Comparison of ENCODE assay signal across 8 cellular contexts in genomic region chr11:67287355-67288197, GRCh38. TPM values are rescaled to one million over a fixed set of nuclear protein-coding genes. Genes with fewer than 3 reads are reported as not detected.
DNase-seq lines count a peak whose midpoint lies in the region; ATAC-seq, FAIRE-seq and TF ChIP-seq lines count a peak whose summit lies in the region.

No MANE protein-coding gene starts in this region.

- TF ChIP-seq EP300 in GM12878 (IDR thresholded peaks at IDR 0.05; ENCODE audit: borderline replicate concordance in 1 of 2, control insufficient read depth in 1 of 2, low read depth in 2 of 2, low read length in 2 of 2), result no peak

- in situ Hi-C loops in GM12878 (cut with MboI) (no loop called here), ACHN (cut with HindIII; ENCODE audit: low pct_ligation_motif_present, low pct_unique_long_range_greater_than_20kb, low sequenced_read_pairs) (no loop called here)

- H3K27me3 Mint-ChIP-seq in stimulated activated naive CD8-positive, alpha-beta T cell treated with anti-CD3 and anti-CD28 coated beads, Interleukin-15, Interleukin-2, amounts not matched to agents 100 ng/mL and 50 ng/mL, for 24 hours, result no peaks in the 10 kb centered on the region
- no peaks in the 10 kb centered on the region for H3K27me3 Mint-ChIP-seq in memory B cell

- peak overlapping the region; percentile 96 for H3K9ac ChIP-seq in GM12878 (ENCODE audit: control insufficient read depth, insufficient read depth, low read length)

- H3K36me3 Mint-ChIP-seq in stimulated activated naive CD8-positive, alpha-beta T cell treated with anti-CD3 and anti-CD28 coated beads, Interleukin-15, Interleukin-2, amounts not matched to agents 100 ng/mL and 50 ng/mL, for 24 hours (ENCODE audit: low read depth), result peaks cover 47% of the 10 kb centered on the region
- peaks cover 5% of the 10 kb centered on the region for H3K36me3 Mint-ChIP-seq in memory B cell

- no peak for TF ChIP-seq RAD21 in GM12878 (IDR thresholded peaks at IDR 0.05; ENCODE audit: insufficient read depth, low read depth, low read length)

- H3K36me3 ChIP-seq in GM12878 (ENCODE audit: control insufficient read depth in 2 of 2, insufficient read depth in 2 of 2, low read length in 1 of 2) (peaks cover 16 to 45% of the 10 kb centered on the region in 2 experiments; a peak in 3 of 4 replicates), aorta (ENCODE audit: control insufficient read depth in 1 of 2, insufficient read depth in 2 of 2, low read length in 1 of 2) (peaks cover 0 to 15% of the 10 kb centered on the region in 2 donors)

- CTCF ChIA-PET in GM12878 (lab: Yijun Ruan, JAX), result interaction anchor here (1.0 to 3.1 kb wide), 10 partner anchors 10 to 94 kb away, joined by 3 to 18 read pairs (median 8); partner anchors contain the start of genes GRK2 and SSH3

- no peak for DNase-seq in stimulated activated naive CD8-positive, alpha-beta T cell treated with anti-CD3 and anti-CD28 coated beads, Interleukin-15, Interleukin-2, amounts not matched to agents 100 U/mL and 50 U/mL, for 24 hours
- DNase-seq in GM12878 (ENCODE audit: low read depth, low spot score) (no peak), memory B cell (ENCODE audit: low spot score in 2 of 2) (no peak), aorta (peak; percentile 43 to 72), ACHN (no peak), NCI-H2227 (lab: John Stamatoyannopoulos, UW; ENCODE audit: unreplicated experiment) (no peak), A172 (ENCODE audit: low spot score) (no peak)

- BruUV-seq in GM12878 (replicated peaks; lab: Mats Ljungman, UMichigan), result no TSS peak

- H3K4me3 ChIP-seq in GM12878 (peak overlapping the region; percentile 97), aorta (ENCODE audit: low read length in 2 of 2) (no peak overlapping the region)

- peak overlapping the region; percentile 100 for H3K27ac Mint-ChIP-seq in stimulated activated naive CD8-positive, alpha-beta T cell treated with anti-CD3 and anti-CD28 coated beads, Interleukin-15, Interleukin-2, amounts not matched to agents 100 ng/mL and 50 ng/mL, for 24 hours
- H3K27ac Mint-ChIP-seq in memory B cell, result peak overlapping the region; percentile 97

- H3K9me3 ChIP-seq in GM12878 (replicated peaks; ENCODE audit: control insufficient read depth, insufficient read depth, low read length) (no peaks in the 10 kb centered on the region), aorta (ENCODE audit: control insufficient read depth, low read length) (no peaks in the 10 kb centered on the region)

- TF ChIP-seq POLR2A in GM12878 (IDR thresholded peaks at IDR 0.05; ENCODE audit: low read depth, low read length), result peak; percentile 17; the same call in 1 of the 2 replicates

- H3K27ac ChIP-seq in GM12878 (ENCODE audit: control insufficient read depth, insufficient read depth) (peak overlapping the region; percentile 99), aorta (ENCODE audit: low read depth in 1 of 2, low read length in 2 of 2) (peak overlapping the region; percentile 38 to 85)

- no peak for ATAC-seq in stimulated activated naive CD8-positive, alpha-beta T cell treated with anti-CD3 and anti-CD28 coated beads, Interleukin-15, Interleukin-2, amounts not matched to agents 100 U/mL and 50 U/mL, for 24 hours
- no peak for ATAC-seq in GM12878
- ATAC-seq in memory B cell (ENCODE audit: low read depth), result no peak
- no peak for ATAC-seq in aorta (ENCODE audit: low FRiP score)

- peak overlapping the region; percentile 77 for H3K4me3 Mint-ChIP-seq in stimulated activated naive CD8-positive, alpha-beta T cell treated with anti-CD3 and anti-CD28 coated beads, Interleukin-15, Interleukin-2, amounts not matched to agents 100 ng/mL and 50 ng/mL, for 24 hours
- peak overlapping the region; percentile 72 for H3K4me3 Mint-ChIP-seq in memory B cell

- no peak for FAIRE-seq in GM12878 (lab: Jason Lieb, UNC)

- H2AFZ ChIP-seq in GM12878 (ENCODE audit: control insufficient read depth, low read depth, low read length), result peak overlapping the region; percentile 68; the same call in 1 of the 2 replicates

- no peaks in the 10 kb centered on the region for H4K20me1 ChIP-seq in GM12878 (ENCODE audit: control insufficient read depth, insufficient read depth)

- no peaks in the 10 kb centered on the region for H3K9me3 Mint-ChIP-seq in stimulated activated naive CD8-positive, alpha-beta T cell treated with anti-CD3 and anti-CD28 coated beads, Interleukin-15, Interleukin-2, amounts not matched to agents 100 ng/mL and 50 ng/mL, for 24 hours
- no peaks in the 10 kb centered on the region for H3K9me3 Mint-ChIP-seq in memory B cell

- POLR2A ChIA-PET in GM12878 (lab: Charles Lee), result interaction anchor here (0.7 to 3.3 kb wide), 10 partner anchors 10 to 64 kb away, joined by 3 to 46 read pairs (median 8); partner anchors contain the start of gene GRK2

- H3K4me1 Mint-ChIP-seq in stimulated activated naive CD8-positive, alpha-beta T cell treated with anti-CD3 and anti-CD28 coated beads, Interleukin-15, Interleukin-2, amounts not matched to agents 100 ng/mL and 50 ng/mL, for 24 hours (ENCODE audit: low read depth), result peaks cover 55% of the 10 kb centered on the region
- peaks cover 29% of the 10 kb centered on the region for H3K4me1 Mint-ChIP-seq in memory B cell

- H3K4me1 ChIP-seq in GM12878 (ENCODE audit: control insufficient read depth, insufficient read depth, low read length) (peaks cover 26% of the 10 kb centered on the region), aorta (ENCODE audit: control insufficient read depth in 1 of 2, insufficient read depth in 2 of 2, low read length in 2 of 2) (no peaks in the 10 kb centered on the region)

- H3K4me2 ChIP-seq in GM12878 (ENCODE audit: control insufficient read depth, insufficient read depth), result peak overlapping the region; percentile 94

- 70% methylated on average over 14 of the region's 14 CpGs for WGBS in GM12878 (ENCODE audit: insufficient coverage, insufficient replicate concordance, low lambda C conversion rate, missing lambda C conversion rate)
- WGBS in aorta, 2 donors, result 79 to 81% methylated on average over 14 of the region's 14 CpGs

- H3K27me3 ChIP-seq in GM12878 (replicated peaks in 1 of 2; ENCODE audit: control insufficient read depth in 2 of 2, insufficient read depth in 2 of 2, low read length in 1 of 2) (no peaks in the 10 kb centered on the region), aorta (ENCODE audit: control insufficient read depth in 1 of 2, insufficient read depth in 2 of 2, low read length in 1 of 2) (no peaks in the 10 kb centered on the region)

- SMC1A ChIA-PET in GM12878 (lab: Charles Lee; ENCODE audit: uncharacterized antibody, unreplicated experiment), result interaction anchor here (0.7 to 3.6 kb wide), 8 partner anchors 9 to 94 kb away, joined by 3 to 35 read pairs (median 5); partner anchors contain the start of gene POLD4

- H3K79me2 ChIP-seq in GM12878 (ENCODE audit: control insufficient read depth, insufficient read depth, low read length), result peaks cover 19% of the 10 kb centered on the region

- intact Hi-C loops in GM12878 (cut with micrococcal nuclease; ENCODE audit: unreplicated experiment) (loop anchor here (1.0 kb wide), 3 partner anchors 10 to 30 kb away; no protein-coding TSS in a partner anchor), aorta (cut with DNase I) (no loop called here)

- RAD21 ChIA-PET in GM12878 (lab: Charles Lee; ENCODE audit: unreplicated experiment), result interaction anchor here (0.9 to 4.0 kb wide), 8 partner anchors 10 to 94 kb away, joined by 3 to 28 read pairs (median 9); partner anchors contain the start of gene GRK2

- no peak for TF ChIP-seq CTCF in GM12878 (IDR thresholded peaks at IDR 0.05 in 2 of 3, conservative IDR thresholded peaks at IDR 0.05 in 1 of 3; ENCODE audit: control insufficient read depth in 2 of 3, extremely low read depth in 1 of 3, insufficient read depth in 1 of 3, low read depth in 3 of 3, low read length in 3 of 3)

RNA-seq across cellular contexts. Expression of gene ANKRD13D, which starts 1.5 kb away (rescaled TPM):
- 70.6 and 80.4 TPM in 2 replicates for total RNA-seq in GM12878 (2013; cell fraction: nucleolus; rRNA removed)
- total RNA-seq in GM12878 (2014; rRNA removed) (36.7 and 39.5 TPM in 2 replicates), GM12878 (2014; rRNA removed; fragmentation: Illumina TruSeq; extraction: Trizol) (20.8 and 21.1 TPM in 2 replicates), GM12878 (2021) (45.2 and 54.1 TPM in 2 replicates), aorta (10 to 100 TPM; 43.2 to 96.1 TPM)
- polyA plus RNA-seq in GM12878 (2011; ENCODE audit: low read depth), result 8.7 TPM
- polyA plus RNA-seq in GM12878 (2011; rRNA removed) (13.2 and 25.2 TPM in 2 replicates), GM12878 (2014; fragmentation: Illumina TruSeq; extraction: Trizol) (6.7 and 18.4 TPM in 2 replicates), GM12878 (2014; fragmentation: Nextera tagmentation; extraction: Ambion mirVana) (1 to 10 TPM; 2.0 to 5.9 TPM), GM12878 (2014; rRNA removed) (56.2 and 58.8 TPM in 2 replicates), GM12878 (2016; fragmentation: Nextera tagmentation; extraction: Ambion mirVana) (10 to 100 TPM; 18.4 to 22.0 TPM), aorta (100 to 1,000 TPM in 1 of 2 donors, 10 to 100 TPM in 1; 16.8 to 100 TPM)
- 24.9 and 43.8 TPM in 2 replicates for polyA plus RNA-seq in GM12878 (2011; cell fraction: cytosol; rRNA removed)
- polyA plus RNA-seq in GM12878 (2011; cell fraction: nucleus; rRNA removed), result 169 and 236 TPM in 2 replicates
- 18.7 and 28.3 TPM in 2 replicates for polyA plus RNA-seq in GM12878 (2012)
- 12.1 and 32.2 TPM in 2 replicates for polyA minus RNA-seq in GM12878 (2011; rRNA and poly(A)+ RNA removed)
- polyA minus RNA-seq in GM12878 (2011; cell fraction: cytosol; rRNA and poly(A)+ RNA removed), result 11.0 and 14.5 TPM in 2 replicates
- polyA minus RNA-seq in GM12878 (2011; cell fraction: nucleus; rRNA and poly(A)+ RNA removed), result 36.4 and 70.8 TPM in 2 replicates
- 25.4 and 51.8 TPM in 2 replicates for total RNA-seq in A172 (2014; rRNA removed; shearing (Covaris generic))

RNA-seq across cellular contexts. Expression of gene SSH3, which starts 15.8 kb away (rescaled TPM):
- total RNA-seq in GM12878 (2013; cell fraction: nucleolus; rRNA removed), result 0.93 and 0.94 TPM in 2 replicates
- total RNA-seq in GM12878 (2014; rRNA removed) (0.11 and 0.73 TPM in 2 replicates), GM12878 (2014; rRNA removed; fragmentation: Illumina TruSeq; extraction: Trizol) (0.18 and 0.23 TPM in 2 replicates), GM12878 (2021) (0.80 and 1.7 TPM in 2 replicates), aorta (10 to 100 TPM; 27.3 to 37.0 TPM)
- 0.09 TPM for polyA plus RNA-seq in GM12878 (2011; ENCODE audit: low read depth)
- polyA plus RNA-seq in GM12878 (2011; rRNA removed) (0.05 and 0.10 TPM in 2 replicates), GM12878 (2014; fragmentation: Illumina TruSeq; extraction: Trizol) (0.08 and 0.21 TPM in 2 replicates), GM12878 (2014; fragmentation: Nextera tagmentation; extraction: Ambion mirVana) (not detected), GM12878 (2014; rRNA removed) (0.83 and 0.94 TPM in 2 replicates), GM12878 (2016; fragmentation: Nextera tagmentation; extraction: Ambion mirVana) (under 1 TPM in 1 of 2 experiments, not detected in 1; 0.28 TPM), aorta (10 to 100 TPM; 13.3 to 24.1 TPM)
- 0.04 and 0.13 TPM in 2 replicates for polyA plus RNA-seq in GM12878 (2011; cell fraction: cytosol; rRNA removed)
- polyA plus RNA-seq in GM12878 (2011; cell fraction: nucleus; rRNA removed), result 1.4 and 2.0 TPM in 2 replicates
- polyA plus RNA-seq in GM12878 (2012), result 0.24 and 0.38 TPM in 2 replicates
- 0.26 TPM in 1 of 2 replicates, not detected in the other for polyA minus RNA-seq in GM12878 (2011; rRNA and poly(A)+ RNA removed)
- 0.53 TPM in 1 of 2 replicates, not detected in the other for polyA minus RNA-seq in GM12878 (2011; cell fraction: cytosol; rRNA and poly(A)+ RNA removed)
- 0.48 and 2.2 TPM in 2 replicates for polyA minus RNA-seq in GM12878 (2011; cell fraction: nucleus; rRNA and poly(A)+ RNA removed)
- 3.2 and 10.0 TPM in 2 replicates for total RNA-seq in A172 (2014; rRNA removed; shearing (Covaris generic))

RNA-seq across cellular contexts. Expression of gene GRK2, which starts 21.3 kb away (rescaled TPM):
- total RNA-seq in GM12878 (2013; cell fraction: nucleolus; rRNA removed), result 113 and 129 TPM in 2 replicates
- total RNA-seq in GM12878 (2014; rRNA removed), result 135 and 140 TPM in 2 replicates
- 50.3 and 54.9 TPM in 2 replicates for total RNA-seq in GM12878 (2014; rRNA removed; fragmentation: Illumina TruSeq; extraction: Trizol)
- 152 and 160 TPM in 2 replicates for total RNA-seq in GM12878 (2021)
- polyA plus RNA-seq in GM12878 (2011; ENCODE audit: low read depth), result 47.6 TPM
- 52.4 and 77.2 TPM in 2 replicates for polyA plus RNA-seq in GM12878 (2011; rRNA removed)
- 84.2 and 124 TPM in 2 replicates for polyA plus RNA-seq in GM12878 (2011; cell fraction: cytosol; rRNA removed)
- 373 and 393 TPM in 2 replicates for polyA plus RNA-seq in GM12878 (2011; cell fraction: nucleus; rRNA removed)
- polyA plus RNA-seq in GM12878 (2012), result 130 and 152 TPM in 2 replicates
- polyA plus RNA-seq in GM12878 (2014; fragmentation: Illumina TruSeq; extraction: Trizol), result 44.5 and 90.0 TPM in 2 replicates
- 1 to 10 TPM; 1.0 to 1.3 TPM for polyA plus RNA-seq in GM12878 (2014; fragmentation: Nextera tagmentation; extraction: Ambion mirVana)
- 142 and 155 TPM in 2 replicates for polyA plus RNA-seq in GM12878 (2014; rRNA removed)
- 10 to 100 TPM; 31.5 to 34.5 TPM for polyA plus RNA-seq in GM12878 (2016; fragmentation: Nextera tagmentation; extraction: Ambion mirVana)
- 105 and 117 TPM in 2 replicates for polyA minus RNA-seq in GM12878 (2011; rRNA and poly(A)+ RNA removed)
- polyA minus RNA-seq in GM12878 (2011; cell fraction: cytosol; rRNA and poly(A)+ RNA removed), result 65.8 and 85.8 TPM in 2 replicates
- 76.6 and 99.7 TPM in 2 replicates for polyA minus RNA-seq in GM12878 (2011; cell fraction: nucleus; rRNA and poly(A)+ RNA removed)
- total RNA-seq in aorta, result 10 to 100 TPM; 53.8 to 77.6 TPM
- polyA plus RNA-seq in aorta, result 10 to 100 TPM; 29.3 to 53.6 TPM
- 40.3 and 44.6 TPM in 2 replicates for total RNA-seq in A172 (2014; rRNA removed; shearing (Covaris generic))

Comparison
In these comparisons a context has a peak if more than half of its experiments do, and no peak if none do; other contexts are left out.
1. DNase-seq: peak in aorta (2 of 2); none in stimulated activated naive CD8-positive, alpha-beta T cell treated with anti-CD3 and anti-CD28 coated beads, Interleukin-15, Interleukin-2, amounts not matched to agents 100 U/mL and 50 U/mL, for 24 hours (single experiment), GM12878 (single experiment), memory B cell (0 of 2), ACHN (single experiment), NCI-H2227 (single experiment) and A172 (single experiment).